In genomic region chr3:98532275-98532637, GRCh38 we compare ENCODE assay signal across 16 cellular contexts. TPM values are rescaled to one million over a fixed set of nuclear protein-coding genes. Genes with fewer than 3 reads are reported as not detected.
DNase-seq lines count a peak whose midpoint lies in the region; ATAC-seq and TF ChIP-seq lines count a peak whose summit lies in the region.
"Had no signal": no experiment of that assay in that cellular context is flagged by ENCODE, and none has a peak within 500 bp of the region (broad histone marks: within the 10 kb centered on the region; RNA-seq: fewer than 3 reads in every experiment).

No MANE protein-coding gene starts in this region.

- no peak overlapping the region for H3K9ac ChIP-seq in SK-N-SH

- H3K4me1 Mint-ChIP-seq in T-helper 2 cell treated with Interferon-gamma antibody and Interleukin-4, amounts not matched to agents 5 μg/mL and 100 μg/mL, for 36 hours (ENCODE audit: low read depth), result peaks cover 71% of the 10 kb centered on the region
- H3K4me1 Mint-ChIP-seq in memory B cell (peaks cover 7% of the 10 kb centered on the region), type B pancreatic cell (ENCODE audit: unreplicated experiment) (no peaks in the 10 kb centered on the region), HFFc6 (ENCODE audit: low read depth) (no peaks in the 10 kb centered on the region)

- no peak overlapping the region for H2AFZ ChIP-seq in SK-N-SH (ENCODE audit: low read depth)

- peaks cover 7% of the 10 kb centered on the region; the same call in 1 of the 2 replicates for H3K27me3 ChIP-seq in SK-N-SH (ENCODE audit: insufficient read depth)
- H3K27me3 ChIP-seq: ovary had no signal

- no peaks in the 10 kb centered on the region for H3F3A ChIP-seq in SK-N-SH (replicated peaks; ENCODE audit: insufficient read depth)

- H3K4me3 Mint-ChIP-seq in T-helper 2 cell treated with Interferon-gamma antibody and Interleukin-4, amounts not matched to agents 5 μg/mL and 100 μg/mL, for 36 hours, result peak overlapping the region; percentile 82
- H3K4me3 Mint-ChIP-seq in memory B cell, result peak overlapping the region; percentile 96
- H3K4me3 Mint-ChIP-seq in type B pancreatic cell, result no peak overlapping the region
- no peak overlapping the region for H3K4me3 Mint-ChIP-seq in HFFc6
- H3K4me3 Mint-ChIP-seq: WTC11 had no signal

- H3K27me3 Mint-ChIP-seq in T-helper 2 cell treated with Interferon-gamma antibody and Interleukin-4, amounts not matched to agents 5 μg/mL and 100 μg/mL, for 36 hours (ENCODE audit: low read depth), result no peaks in the 10 kb centered on the region
- no peaks in the 10 kb centered on the region for H3K27me3 Mint-ChIP-seq in memory B cell
- H3K27me3 Mint-ChIP-seq in type B pancreatic cell, result peaks cover 6% of the 10 kb centered on the region
- peaks cover 16% of the 10 kb centered on the region for H3K27me3 Mint-ChIP-seq in HFFc6 (ENCODE audit: insufficient read depth)

- H3K4me1 ChIP-seq in SK-N-SH (ENCODE audit: control insufficient read depth in 1 of 2, insufficient read depth in 2 of 2, low read depth in 1 of 2, low read length in 1 of 2), result no peaks in the 10 kb centered on the region; a peak in 1 of 4 replicates

- H3K27ac Mint-ChIP-seq in T-helper 2 cell treated with Interferon-gamma antibody and Interleukin-4, amounts not matched to agents 5 μg/mL and 100 μg/mL, for 36 hours, result peak overlapping the region; percentile 75
- H3K27ac Mint-ChIP-seq in memory B cell (peak overlapping the region; percentile 80), type B pancreatic cell (no peak overlapping the region), HFFc6 (no peak overlapping the region)
- H3K27ac Mint-ChIP-seq: WTC11 had no signal

- no peak overlapping the region for H3K4me3 ChIP-seq in SK-N-SH (ENCODE audit: low read depth in 2 of 2, low read length in 1 of 2)
- H3K4me3 ChIP-seq: ovary, SK-N-MC had no signal

- peak; percentile 77 for TF ChIP-seq POLR2A in GM19193 (IDR thresholded peaks at IDR 0.05; ENCODE audit: extremely low read depth, insufficient read depth, insufficient read length)

- WGBS in SK-N-SH (ENCODE audit: low lambda C conversion rate), result 40% methylated on average over 5 of the region's 5 CpGs

- peak; percentile 22 for DNase-seq in SK-N-SH
- DNase-seq in T-helper 2 cell treated with Interferon-gamma antibody and Interleukin-4, amounts not matched to agents 5 μg/mL and 100 μg/mL, for 36 hours (ENCODE audit: low spot score), result no peak
- no peak for DNase-seq in memory B cell (ENCODE audit: low spot score in 2 of 2)
- no peak for DNase-seq in type B pancreatic cell (ENCODE audit: extremely low spot score, unreplicated experiment)
- DNase-seq in SKM-1 (lab: John Stamatoyannopoulos, UW; ENCODE audit: unreplicated experiment), result no peak
- no peak for DNase-seq in HFFc6
- DNase-seq: 8988T; effector CD4-positive, alpha-beta T cell; NCI-H1436 treated with DMSO at 0.1 percent for 48 hours; ovary; small intestine had no signal

- TF ChIP-seq CTCF in SK-N-SH (IDR thresholded peaks at IDR 0.05) (no peak), type B pancreatic cell (conservative IDR thresholded peaks at IDR 0.05) (no peak), HFFc6 (IDR thresholded peaks at IDR 0.05) (no peak)

- no peaks in the 10 kb centered on the region for H3K9me2 ChIP-seq in SK-N-SH

- no peak for TF ChIP-seq RAD21 in SK-N-SH (IDR thresholded peaks at IDR 0.05; ENCODE audit: low read length)

- no peaks in the 10 kb centered on the region for H4K20me1 ChIP-seq in SK-N-SH (ENCODE audit: insufficient read depth)

- H3K27ac ChIP-seq in SK-N-SH (ENCODE audit: low read depth in 2 of 2, low read length in 1 of 2), result no peak overlapping the region
- H3K27ac ChIP-seq: ovary, SK-N-MC had no signal

- no peak for TF ChIP-seq EP300 in SK-N-SH (IDR thresholded peaks at IDR 0.05; ENCODE audit: borderline replicate concordance in 1 of 2, low read depth in 1 of 2, low read length in 1 of 2)

- POLR2A ChIA-PET in SK-N-SH (lab: Yijun Ruan, JAX), result interaction anchor here (1.1 kb wide), 1 partner anchor 9 kb away, joined by 3 read pairs; the partner anchor contains the start of gene CLDND1

- H3K79me2 ChIP-seq in SK-N-SH (ENCODE audit: insufficient read depth), result no peaks in the 10 kb centered on the region

- H3K36me3 Mint-ChIP-seq in T-helper 2 cell treated with Interferon-gamma antibody and Interleukin-4, amounts not matched to agents 5 μg/mL and 100 μg/mL, for 36 hours (ENCODE audit: low read depth), result peaks cover 50% of the 10 kb centered on the region
- H3K36me3 Mint-ChIP-seq in memory B cell (peaks cover 3% of the 10 kb centered on the region), type B pancreatic cell (no peaks in the 10 kb centered on the region), HFFc6 (ENCODE audit: low read depth) (no peaks in the 10 kb centered on the region)
- H3K36me3 Mint-ChIP-seq: WTC11 had no signal

- H3K9me3 ChIP-seq in SK-N-SH, result no peaks in the 10 kb centered on the region
- H3K9me3 ChIP-seq: ovary had no signal

- no peaks in the 10 kb centered on the region for H3K36me3 ChIP-seq in SK-N-SH (replicated peaks in 1 of 2; ENCODE audit: control insufficient read depth in 1 of 2, insufficient read depth in 2 of 2, low read length in 1 of 2)
- H3K36me3 ChIP-seq: ovary had no signal

- ATAC-seq in SK-N-SH treated with all-trans-retinoic acid at 6 μM for 48 hours, result no peak
- peak; percentile 15 for ATAC-seq in memory B cell (ENCODE audit: low read depth)
- ATAC-seq: WTC11 had no signal

- CTCF ChIA-PET in SK-N-SH (lab: Yijun Ruan, JAX), result no interaction called here

- H3K9me3 Mint-ChIP-seq in T-helper 2 cell treated with Interferon-gamma antibody and Interleukin-4, amounts not matched to agents 5 μg/mL and 100 μg/mL, for 36 hours, result no peaks in the 10 kb centered on the region
- H3K9me3 Mint-ChIP-seq in memory B cell (no peaks in the 10 kb centered on the region), type B pancreatic cell (no peaks in the 10 kb centered on the region), HFFc6 (no peaks in the 10 kb centered on the region)
- H3K9me3 Mint-ChIP-seq: WTC11 had no signal

- no peak overlapping the region for H3K4me2 ChIP-seq in SK-N-SH

TF ChIP-seq in SK-N-SH, 30 proteins besides CTCF, POLR2A, EP300 and RAD21:
- TF ChIP-seq RXRA (IDR thresholded peaks at IDR 0.05; ENCODE audit: borderline replicate concordance, low read depth), result no peak
- TF ChIP-seq MEF2A (IDR thresholded peaks at IDR 0.05; ENCODE audit: borderline replicate concordance, low read depth), result no peak
- TF ChIP-seq, protein P1, sequence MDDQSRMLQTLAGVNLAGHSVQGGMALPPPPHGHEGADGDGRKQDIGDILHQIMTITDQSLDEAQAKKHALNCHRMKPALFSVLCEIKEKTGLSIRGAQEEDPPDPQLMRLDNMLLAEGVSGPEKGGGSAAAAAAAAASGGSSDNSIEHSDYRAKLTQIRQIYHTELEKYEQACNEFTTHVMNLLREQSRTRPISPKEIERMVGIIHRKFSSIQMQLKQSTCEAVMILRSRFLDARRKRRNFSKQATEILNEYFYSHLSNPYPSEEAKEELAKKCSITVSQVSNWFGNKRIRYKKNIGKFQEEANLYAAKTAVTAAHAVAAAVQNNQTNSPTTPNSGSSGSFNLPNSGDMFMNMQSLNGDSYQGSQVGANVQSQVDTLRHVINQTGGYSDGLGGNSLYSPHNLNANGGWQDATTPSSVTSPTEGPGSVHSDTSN (IDR thresholded peaks at IDR 0.05), result no peak
- TF ChIP-seq MAX (IDR thresholded peaks at IDR 0.05; ENCODE audit: low read depth), result no peak
- TF ChIP-seq RFX5 (IDR thresholded peaks at IDR 0.05; ENCODE audit: low read length), result no peak
- no peak for TF ChIP-seq GABPA (IDR thresholded peaks at IDR 0.05; ENCODE audit: low read depth)

TF ChIP-seq in SK-N-SH treated with all-trans-retinoic acid at 6 μM for 48 hours, 23 proteins besides CTCF, POLR2A, EP300 and RAD21:
- no peak for TF ChIP-seq OSR1 (CRISPR knock-in tag; IDR thresholded peaks at IDR 0.05)
- TF ChIP-seq, protein P2, sequence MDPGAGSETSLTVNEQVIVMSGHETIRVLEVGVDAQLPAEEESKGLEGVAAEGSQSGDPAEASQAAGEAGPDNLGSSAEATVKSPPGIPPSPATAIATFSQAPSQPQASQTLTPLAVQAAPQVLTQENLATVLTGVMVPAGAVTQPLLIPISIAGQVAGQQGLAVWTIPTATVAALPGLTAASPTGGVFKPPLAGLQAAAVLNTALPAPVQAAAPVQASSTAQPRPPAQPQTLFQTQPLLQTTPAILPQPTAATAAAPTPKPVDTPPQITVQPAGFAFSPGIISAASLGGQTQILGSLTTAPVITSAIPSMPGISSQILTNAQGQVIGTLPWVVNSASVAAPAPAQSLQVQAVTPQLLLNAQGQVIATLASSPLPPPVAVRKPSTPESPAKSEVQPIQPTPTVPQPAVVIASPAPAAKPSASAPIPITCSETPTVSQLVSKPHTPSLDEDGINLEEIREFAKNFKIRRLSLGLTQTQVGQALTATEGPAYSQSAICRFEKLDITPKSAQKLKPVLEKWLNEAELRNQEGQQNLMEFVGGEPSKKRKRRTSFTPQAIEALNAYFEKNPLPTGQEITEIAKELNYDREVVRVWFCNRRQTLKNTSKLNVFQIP (CRISPR knock-in tag; IDR thresholded peaks at IDR 0.05; ENCODE audit: borderline replicate concordance, low read depth), result no peak
- TF ChIP-seq ZNF70 (CRISPR knock-in tag; IDR thresholded peaks at IDR 0.05), result no peak
- TF ChIP-seq PPARA (CRISPR knock-in tag; IDR thresholded peaks at IDR 0.05; ENCODE audit: borderline replicate concordance), result no peak
- TF ChIP-seq ZNF565 (CRISPR knock-in tag; conservative IDR thresholded peaks at IDR 0.05; ENCODE audit: low read depth), result no peak

RNA-seq across cellular contexts. Expression of gene GPR15, which starts 0.5 kb away (rescaled TPM):
- not detected in 2 replicates for polyA plus RNA-seq in SK-N-SH (2012; rRNA removed)
- polyA plus RNA-seq in SK-N-SH (2012; cell fraction: cytosol; rRNA removed), result not detected in 2 replicates
- not detected in 2 replicates for polyA plus RNA-seq in SK-N-SH (2012; cell fraction: nucleus; rRNA removed)
- not detected in 2 replicates for total RNA-seq in type B pancreatic cell (ENCODE audit: low replicate concordance)
- not detected for total RNA-seq in HFFc6 (2021; fragmentation: NEBNext Ultra II Directional; extraction: Animal tissue kit (Norgen Biotek cat#: 25700))
- total RNA-seq: mesenteric fat pad, WTC11 had no signal
- polyA plus RNA-seq: ovary had no signal

RNA-seq across cellular contexts. Expression of gene CLDND1, which starts 9.6 kb away (rescaled TPM):
- 110 and 165 TPM in 2 replicates for polyA plus RNA-seq in SK-N-SH (2012; rRNA removed)
- polyA plus RNA-seq in SK-N-SH (2012; cell fraction: cytosol; rRNA removed), result 133 and 134 TPM in 2 replicates
- 59.9 and 139 TPM in 2 replicates for polyA plus RNA-seq in SK-N-SH (2012; cell fraction: nucleus; rRNA removed)
- 59.4 and 83.1 TPM in 2 replicates for total RNA-seq in type B pancreatic cell (ENCODE audit: low replicate concordance)
- 10 to 100 TPM; 41.4 to 52.3 (median 48.5) TPM for total RNA-seq in HFFc6 (2021; fragmentation: NEBNext Ultra II Directional; extraction: Animal tissue kit (Norgen Biotek cat#: 25700))

RNA-seq across cellular contexts. Expression of gene OR5K2, which starts 34.8 kb away (rescaled TPM):
- not detected in 2 replicates for polyA plus RNA-seq in SK-N-SH (2012; rRNA removed)
- not detected in 2 replicates for polyA plus RNA-seq in SK-N-SH (2012; cell fraction: cytosol; rRNA removed)
- polyA plus RNA-seq in SK-N-SH (2012; cell fraction: nucleus; rRNA removed), result not detected in 2 replicates
- not detected in 2 replicates for total RNA-seq in type B pancreatic cell (ENCODE audit: low replicate concordance)
- not detected for total RNA-seq in HFFc6 (2021; fragmentation: NEBNext Ultra II Directional; extraction: Animal tissue kit (Norgen Biotek cat#: 25700))
- total RNA-seq: mesenteric fat pad, ovary, WTC11 had no signal
- polyA plus RNA-seq: ovary, small intestine had no signal

Comparison
In these comparisons a context has a peak if more than half of its experiments do, and no peak if none do; other contexts are left out.
1. H3K27ac Mint-ChIP-seq: peak in T-helper 2 cell treated with Interferon-gamma antibody and Interleukin-4, amounts not matched to agents 5 μg/mL and 100 μg/mL, for 36 hours (single experiment) and memory B cell (single experiment); none in type B pancreatic cell (single experiment) and HFFc6 (single experiment).
2. H3K4me3 Mint-ChIP-seq: peak in T-helper 2 cell treated with Interferon-gamma antibody and Interleukin-4, amounts not matched to agents 5 μg/mL and 100 μg/mL, for 36 hours (single experiment) and memory B cell (single experiment); none in type B pancreatic cell (single experiment) and HFFc6 (single experiment).